ENCODE assay signal across 18 cellular contexts in the genomic region with DNA sequence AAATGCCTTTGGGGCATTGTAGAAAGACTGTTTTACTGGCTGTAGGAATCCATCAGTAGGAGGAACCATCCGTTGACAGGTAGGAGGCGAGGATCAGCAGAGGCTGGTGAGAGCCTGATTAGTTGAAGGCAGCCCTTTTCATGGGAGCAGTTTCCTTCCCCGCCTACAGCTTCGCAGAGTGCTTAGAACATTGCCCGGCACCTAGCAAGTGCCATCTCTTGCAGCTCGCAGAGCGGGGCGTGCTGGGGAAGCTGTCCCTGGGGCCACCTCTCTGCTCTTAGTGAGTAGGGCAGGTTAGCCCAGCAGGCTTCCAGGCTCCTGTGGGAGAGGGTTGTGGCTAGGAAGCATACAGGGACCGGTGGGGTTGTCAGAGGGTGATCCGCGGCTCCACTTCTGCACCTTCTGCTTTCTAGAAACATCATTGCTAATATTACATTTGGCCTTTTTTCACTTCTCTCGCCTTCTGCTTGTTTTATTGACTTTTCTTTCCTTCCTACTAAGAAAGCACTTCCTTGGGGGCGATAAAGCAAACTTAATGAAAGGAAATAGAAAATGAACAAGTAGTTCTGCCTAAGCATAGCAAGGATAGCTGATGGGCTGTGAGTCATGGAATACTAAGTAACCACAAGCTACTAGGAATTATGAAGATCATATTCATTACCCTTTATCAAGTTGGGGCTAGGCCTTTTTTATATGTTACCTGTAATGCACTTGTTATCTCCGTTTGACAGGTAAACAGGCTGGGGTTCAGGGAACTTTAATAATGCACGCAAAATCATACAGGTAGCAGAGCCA.
DNase-seq lines count a peak whose midpoint lies in the region; ATAC-seq and TF ChIP-seq lines count a peak whose summit lies in the region.
"Had no signal": no experiment of that assay in that cellular context is flagged by ENCODE, and none has a peak within 500 bp of the region (broad histone marks: within the 10 kb centered on the region; RNA-seq: fewer than 3 reads in every experiment).

No MANE protein-coding gene starts in this region.

- H3F3A ChIP-seq in SK-N-SH (replicated peaks; ENCODE audit: insufficient read depth): no peaks in the 10 kb centered on the region

- H3K9me2 ChIP-seq in SK-N-SH: no peaks in the 10 kb centered on the region

- no peaks in the 10 kb centered on the region; a peak in 1 of 4 replicates for H3K4me1 ChIP-seq in SK-N-SH (ENCODE audit: control insufficient read depth in 1 of 2, insufficient read depth in 2 of 2, low read depth in 1 of 2, low read length in 1 of 2)
- H3K4me1 ChIP-seq: upper lobe of left lung had no signal

- H3K4me2 ChIP-seq in SK-N-SH: no peak overlapping the region

- no peak overlapping the region for H2AFZ ChIP-seq in SK-N-SH (ENCODE audit: low read depth)

- H3K36me3 ChIP-seq in SK-N-SH (replicated peaks in 1 of 2; ENCODE audit: control insufficient read depth in 1 of 2, insufficient read depth in 2 of 2, low read length in 1 of 2) (peaks cover 48% of the 10 kb centered on the region in 2 experiments), KOPT-K1 (ENCODE audit: insufficient read depth, low read length) (peaks cover 97% of the 10 kb centered on the region)

- H3K4me3 Mint-ChIP-seq in stimulated activated effector memory CD8-positive, alpha-beta T cell treated with anti-CD3 and anti-CD28 coated beads, Interleukin-12 subunit alpha, Interleukin-12 subunit beta, amount 100 ng/mL, for 72 hours: no peak overlapping the region

- H3K27ac ChIP-seq in SK-N-SH (ENCODE audit: low read depth in 2 of 2, low read length in 1 of 2): no peak overlapping the region
- H3K27ac ChIP-seq in KOPT-K1 (ENCODE audit: low read depth, low read length, poor library complexity, severe bottlenecking): peak overlapping the region; percentile 86
- H3K27ac ChIP-seq: 22Rv1, gastroesophageal sphincter, upper lobe of left lung, VCaP had no signal

- no peaks in the 10 kb centered on the region for H4K20me1 ChIP-seq in SK-N-SH (ENCODE audit: insufficient read depth)

- TF ChIP-seq RAD21 in SK-N-SH (IDR thresholded peaks at IDR 0.05; ENCODE audit: low read length): no peak

- ATAC-seq in SK-N-SH treated with all-trans-retinoic acid at 6 μM for 48 hours: peak; percentile 57
- no peak for ATAC-seq in GM19351 (IDR thresholded peaks at IDR 0.05; ENCODE audit: unreplicated experiment)
- ATAC-seq in HG02759 (IDR thresholded peaks at IDR 0.05; ENCODE audit: unreplicated experiment): no peak
- no peak for ATAC-seq in stimulated activated effector memory CD8-positive, alpha-beta T cell treated with anti-CD3 and anti-CD28 coated beads, Interleukin-12 subunit alpha, Interleukin-12 subunit beta, amount 100 ng/mL, for 72 hours
- ATAC-seq: gastroesophageal sphincter had no signal

- no peaks in the 10 kb centered on the region for H3K9me3 ChIP-seq in SK-N-SH
- peaks cover 12% of the 10 kb centered on the region for H3K9me3 ChIP-seq in KOPT-K1 (ENCODE audit: insufficient read depth, low read length, poor library complexity, severe bottlenecking)
- H3K9me3 ChIP-seq: gastroesophageal sphincter, upper lobe of left lung had no signal

- no peak for TF ChIP-seq EP300 in SK-N-SH (IDR thresholded peaks at IDR 0.05; ENCODE audit: borderline replicate concordance in 1 of 2, low read depth in 1 of 2, low read length in 1 of 2)

- CTCF ChIA-PET in SK-N-SH (lab: Yijun Ruan, JAX): interaction anchor here (1.4 kb wide), 1 partner anchor 24 kb away, joined by 5 read pairs; no protein-coding TSS in a partner anchor

- no peaks in the 10 kb centered on the region for H3K79me2 ChIP-seq in SK-N-SH (ENCODE audit: insufficient read depth)

- POLR2A ChIA-PET in SK-N-SH (lab: Yijun Ruan, JAX): no interaction called here

- DNase-seq in SK-N-SH (no peak), dermis blood vessel endothelial cell (peak; percentile 22), occipital lobe (lab: John Stamatoyannopoulos, UW) (peak; percentile 27)
- no peak for DNase-seq in stimulated activated effector memory CD8-positive, alpha-beta T cell treated with anti-CD3 and anti-CD28 coated beads, Interleukin-12 subunit alpha, Interleukin-12 subunit beta, amount 100 ng/mL, for 72 hours (ENCODE audit: low spot score in 2 of 2)
- DNase-seq: CD4-positive, CD25-positive, alpha-beta regulatory T cell; DND-41; effector memory CD4-positive, alpha-beta T cell; NCI-H1105; NCI-H774; stimulated activated CD4-positive, alpha-beta T cell treated with anti-CD3 and anti-CD28 coated beads, Interleukin-4, amount 100 ng/mL, for 4 hours had no signal

- H3K9ac ChIP-seq in SK-N-SH: no peak overlapping the region

- TF ChIP-seq CTCF in SK-N-SH (IDR thresholded peaks at IDR 0.05): no peak

- H3K4me1 Mint-ChIP-seq in stimulated activated effector memory CD8-positive, alpha-beta T cell treated with anti-CD3 and anti-CD28 coated beads, Interleukin-12 subunit alpha, Interleukin-12 subunit beta, amount 100 ng/mL, for 72 hours: peaks cover 39% of the 10 kb centered on the region

- H3K27ac Mint-ChIP-seq in stimulated activated effector memory CD8-positive, alpha-beta T cell treated with anti-CD3 and anti-CD28 coated beads, Interleukin-12 subunit alpha, Interleukin-12 subunit beta, amount 100 ng/mL, for 72 hours: no peak overlapping the region

- H3K36me3 Mint-ChIP-seq in stimulated activated effector memory CD8-positive, alpha-beta T cell treated with anti-CD3 and anti-CD28 coated beads, Interleukin-12 subunit alpha, Interleukin-12 subunit beta, amount 100 ng/mL, for 72 hours: peaks cover 62% of the 10 kb centered on the region

- 96% methylated on average over 11 of the region's 15 CpGs for WGBS in SK-N-SH (ENCODE audit: low lambda C conversion rate)

- no peaks in the 10 kb centered on the region for H3K27me3 ChIP-seq in SK-N-SH (ENCODE audit: insufficient read depth)
- H3K27me3 ChIP-seq: gastroesophageal sphincter, upper lobe of left lung had no signal

- no peak overlapping the region for H3K4me3 ChIP-seq in SK-N-SH (ENCODE audit: low read depth in 2 of 2, low read length in 1 of 2)
- H3K4me3 ChIP-seq: gastroesophageal sphincter, upper lobe of left lung had no signal

- H3K9me3 Mint-ChIP-seq in stimulated activated effector memory CD8-positive, alpha-beta T cell treated with anti-CD3 and anti-CD28 coated beads, Interleukin-12 subunit alpha, Interleukin-12 subunit beta, amount 100 ng/mL, for 72 hours: no peaks in the 10 kb centered on the region

TF ChIP-seq in SK-N-SH treated with all-trans-retinoic acid at 6 μM for 48 hours, 23 proteins besides CTCF, POLR2A, EP300 and RAD21 (continues in another document):
- TF ChIP-seq ZFP3 (CRISPR knock-in tag; IDR thresholded peaks at IDR 0.05) (no peak), CSDC2 (CRISPR knock-in tag; IDR thresholded peaks at IDR 0.05) (no peak)
- TF ChIP-seq, protein P1, sequence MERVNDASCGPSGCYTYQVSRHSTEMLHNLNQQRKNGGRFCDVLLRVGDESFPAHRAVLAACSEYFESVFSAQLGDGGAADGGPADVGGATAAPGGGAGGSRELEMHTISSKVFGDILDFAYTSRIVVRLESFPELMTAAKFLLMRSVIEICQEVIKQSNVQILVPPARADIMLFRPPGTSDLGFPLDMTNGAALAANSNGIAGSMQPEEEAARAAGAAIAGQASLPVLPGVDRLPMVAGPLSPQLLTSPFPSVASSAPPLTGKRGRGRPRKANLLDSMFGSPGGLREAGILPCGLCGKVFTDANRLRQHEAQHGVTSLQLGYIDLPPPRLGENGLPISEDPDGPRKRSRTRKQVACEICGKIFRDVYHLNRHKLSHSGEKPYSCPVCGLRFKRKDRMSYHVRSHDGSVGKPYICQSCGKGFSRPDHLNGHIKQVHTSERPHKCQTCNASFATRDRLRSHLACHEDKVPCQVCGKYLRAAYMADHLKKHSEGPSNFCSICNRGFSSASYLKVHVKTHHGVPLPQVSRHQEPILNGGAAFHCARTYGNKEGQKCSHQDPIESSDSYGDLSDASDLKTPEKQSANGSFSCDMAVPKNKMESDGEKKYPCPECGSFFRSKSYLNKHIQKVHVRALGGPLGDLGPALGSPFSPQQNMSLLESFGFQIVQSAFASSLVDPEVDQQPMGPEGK (CRISPR knock-in tag; IDR thresholded peaks at IDR 0.05; ENCODE audit: borderline replicate concordance): no peak

TF ChIP-seq in SK-N-SH, 30 proteins besides CTCF, POLR2A, EP300 and RAD21:
- TF ChIP-seq GABPA (IDR thresholded peaks at IDR 0.05; ENCODE audit: low read depth) (no peak), POLR2AphosphoS5 (IDR thresholded peaks at IDR 0.05; ENCODE audit: low read depth, low read length) (no peak), RCOR1 (IDR thresholded peaks at IDR 0.05; ENCODE audit: low read length) (no peak), USF2 (IDR thresholded peaks at IDR 0.05; ENCODE audit: borderline replicate concordance, low read depth, low read length) (no peak)
- TF ChIP-seq, protein P2, sequence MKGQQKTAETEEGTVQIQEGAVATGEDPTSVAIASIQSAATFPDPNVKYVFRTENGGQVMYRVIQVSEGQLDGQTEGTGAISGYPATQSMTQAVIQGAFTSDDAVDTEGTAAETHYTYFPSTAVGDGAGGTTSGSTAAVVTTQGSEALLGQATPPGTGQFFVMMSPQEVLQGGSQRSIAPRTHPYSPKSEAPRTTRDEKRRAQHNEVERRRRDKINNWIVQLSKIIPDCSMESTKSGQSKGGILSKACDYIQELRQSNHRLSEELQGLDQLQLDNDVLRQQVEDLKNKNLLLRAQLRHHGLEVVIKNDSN (IDR thresholded peaks at IDR 0.05; ENCODE audit: borderline replicate concordance, low read depth): no peak

Comparison
In these comparisons a context has a peak if more than half of its experiments do, and no peak if none do; other contexts are left out.
1. DNase-seq: peak in dermis blood vessel endothelial cell (single experiment) and occipital lobe (single experiment); none in SK-N-SH (single experiment) and stimulated activated effector memory CD8-positive, alpha-beta T cell treated with anti-CD3 and anti-CD28 coated beads, Interleukin-12 subunit alpha, Interleukin-12 subunit beta, amount 100 ng/mL, for 72 hours (0 of 2).